Comparison of ENCODE assay signal across 8 cellular contexts in the genomic region with DNA sequence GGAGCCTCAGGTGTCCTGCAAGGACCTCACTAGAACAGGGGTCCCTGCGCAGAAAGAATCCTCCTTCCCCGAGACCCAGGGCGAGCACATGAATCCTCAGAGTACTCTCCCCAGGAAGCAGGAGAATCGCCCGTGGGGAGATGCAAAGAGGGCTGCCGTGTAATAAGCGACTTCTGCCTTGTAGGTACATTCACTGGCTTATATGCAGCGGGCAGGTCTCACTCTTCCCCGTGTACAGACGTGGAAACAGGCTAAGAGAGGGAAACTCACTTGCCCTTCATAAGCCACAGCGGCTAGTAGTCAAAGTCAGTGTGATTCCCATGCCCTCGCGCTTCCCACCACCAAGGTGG. TPM values are rescaled to one million over a fixed set of nuclear protein-coding genes. Genes with fewer than 3 reads are reported as not detected.
A peak's percentile ranks its signal among the peaks of the same experiment; 100 is the strongest.
DNase-seq lines count a peak whose midpoint lies in the region; ATAC-seq and TF ChIP-seq lines count a peak whose summit lies in the region.

No MANE protein-coding gene starts in this region.

- peak overlapping the region; percentile 88 for H3K4me3 Mint-ChIP-seq in CD8-positive, alpha-beta T cell
- peak overlapping the region; percentile 82 for H3K4me3 Mint-ChIP-seq in activated naive CD4-positive, alpha-beta T cell treated with anti-CD3 and anti-CD28 coated beads, Interleukin-2, amount 50 U/mL, for 24 hours

- no peaks in the 10 kb centered on the region for H3K9me3 ChIP-seq in CD8-positive, alpha-beta T cell (ENCODE audit: low read length)
- H3K9me3 ChIP-seq in thoracic aorta = no peaks in the 10 kb centered on the region

- no peaks in the 10 kb centered on the region for H3K9me3 Mint-ChIP-seq in CD8-positive, alpha-beta T cell
- H3K9me3 Mint-ChIP-seq in activated naive CD4-positive, alpha-beta T cell treated with anti-CD3 and anti-CD28 coated beads, Interleukin-2, amount 50 U/mL, for 24 hours = no peaks in the 10 kb centered on the region

- peaks cover 23% of the 10 kb centered on the region for H3K4me1 ChIP-seq in CD8-positive, alpha-beta T cell (ENCODE audit: insufficient read depth, low read length)
- H3K4me1 ChIP-seq in thoracic aorta (ENCODE audit: control insufficient read depth in 1 of 2, low read depth in 2 of 2) = peaks cover 15 to 16% of the 10 kb centered on the region in 2 donors

- peaks cover 14% of the 10 kb centered on the region for H3K27me3 Mint-ChIP-seq in CD8-positive, alpha-beta T cell (ENCODE audit: low read depth)
- peaks cover 3% of the 10 kb centered on the region for H3K27me3 Mint-ChIP-seq in activated naive CD4-positive, alpha-beta T cell treated with anti-CD3 and anti-CD28 coated beads, Interleukin-2, amount 50 U/mL, for 24 hours

- CTCF ChIA-PET in CD8-positive, alpha-beta T cell (lab: Charles Lee) = interaction anchor here (0.7 to 2.3 kb wide), 4 partner anchors 11 to 19 kb away, joined by 3 to 19 read pairs (median 4); no protein-coding TSS in a partner anchor

- H3K4me3 ChIP-seq in CD8-positive, alpha-beta T cell (ENCODE audit: low read depth, low read length) = peak overlapping the region; percentile 47
- H3K4me3 ChIP-seq in kidney epithelial cell (ENCODE audit: low read depth, low read length) = peak overlapping the region; percentile 69
- H3K4me3 ChIP-seq in thoracic aorta = peak overlapping the region; percentile 80

- intact Hi-C loops in CD8-positive, alpha-beta T cell (cut with DNase I, micrococcal nuclease) = loop anchor here (1.0 to 10.0 kb wide), 7 partner anchors 10 to 480 kb away; partner anchors contain the start of genes PLEKHO2 (in 2 of the 2), RNU5B-1 (in 1 of the 2) and TRIP4 (in 1 of the 2)

- no peak overlapping the region for H3K27ac ChIP-seq in CD8-positive, alpha-beta T cell (ENCODE audit: low read depth, low read length)
- H3K27ac ChIP-seq in thoracic aorta = no peak overlapping the region

- TF ChIP-seq CTCF in CD8-positive, alpha-beta T cell (IDR thresholded peaks at IDR 0.05) = no peak
- TF ChIP-seq CTCF in kidney epithelial cell (IDR thresholded peaks at IDR 0.05; ENCODE audit: insufficient read depth, low read length, poor library complexity, severe bottlenecking) (no peak), thoracic aorta (IDR thresholded peaks at IDR 0.05) (no peak), GM13976 (IDR thresholded peaks at IDR 0.05; ENCODE audit: borderline replicate concordance, control extremely low read depth, extremely low read depth, insufficient read depth, missing control alignments) (no peak)

- peak; percentile 19 for ATAC-seq in CD8-positive, alpha-beta T cell
- ATAC-seq in HG02938 (IDR thresholded peaks at IDR 0.05; ENCODE audit: unreplicated experiment) (peak; percentile 4), thoracic aorta (ENCODE audit: insufficient number of reproducible peaks, low FRiP score, low read depth) (no peak)

- H3K4me1 Mint-ChIP-seq in CD8-positive, alpha-beta T cell (ENCODE audit: low read depth) = peaks cover 32% of the 10 kb centered on the region
- peaks cover 23% of the 10 kb centered on the region for H3K4me1 Mint-ChIP-seq in activated naive CD4-positive, alpha-beta T cell treated with anti-CD3 and anti-CD28 coated beads, Interleukin-2, amount 50 U/mL, for 24 hours

- no peaks in the 10 kb centered on the region for H3K27me3 ChIP-seq in CD8-positive, alpha-beta T cell (ENCODE audit: insufficient read depth, low read length)
- H3K27me3 ChIP-seq in kidney epithelial cell (ENCODE audit: control insufficient read depth, insufficient read depth, low read length) = no peaks in the 10 kb centered on the region
- H3K27me3 ChIP-seq in thoracic aorta (replicated peaks; ENCODE audit: insufficient read depth) = no peaks in the 10 kb centered on the region

- POLR2A ChIA-PET in CD8-positive, alpha-beta T cell (lab: Charles Lee) = interaction anchor here (0.5 to 1.8 kb wide), 5 partner anchors 11 to 70 kb away, joined by 3 to 5 read pairs (median 3); no protein-coding TSS in a partner anchor

- H3K36me3 ChIP-seq in CD8-positive, alpha-beta T cell (ENCODE audit: insufficient read depth, low read length) = no peaks in the 10 kb centered on the region
- H3K36me3 ChIP-seq in kidney epithelial cell (ENCODE audit: control insufficient read depth, insufficient read depth, low read length) (no peaks in the 10 kb centered on the region), thoracic aorta (no peaks in the 10 kb centered on the region)

- in situ Hi-C loops in GM13976 (cut with MboI; ENCODE audit: low sequenced_read_pairs, unreplicated experiment) = no loop called here

- H3K36me3 Mint-ChIP-seq in CD8-positive, alpha-beta T cell = no peaks in the 10 kb centered on the region
- H3K36me3 Mint-ChIP-seq in activated naive CD4-positive, alpha-beta T cell treated with anti-CD3 and anti-CD28 coated beads, Interleukin-2, amount 50 U/mL, for 24 hours = no peaks in the 10 kb centered on the region

- no peak for DNase-seq in CD8-positive, alpha-beta T cell
- DNase-seq in kidney epithelial cell (ENCODE audit: low read depth) (no peak), thoracic aorta (ENCODE audit: low spot score) (no peak), GM13976 (ENCODE audit: low spot score) (no peak), SK-N-DZ (ENCODE audit: low spot score) (no peak), iPS-NIHi7 (ENCODE audit: extremely low spot score) (no peak)

- no peak overlapping the region for H3K27ac Mint-ChIP-seq in CD8-positive, alpha-beta T cell
- no peak overlapping the region for H3K27ac Mint-ChIP-seq in activated naive CD4-positive, alpha-beta T cell treated with anti-CD3 and anti-CD28 coated beads, Interleukin-2, amount 50 U/mL, for 24 hours

RNA-seq across cellular contexts. Expression of gene PIF1, which starts 0.4 kb away (rescaled TPM):
- total RNA-seq in CD8-positive, alpha-beta T cell = under 1 TPM; 0.50 to 0.76 TPM
- total RNA-seq in kidney epithelial cell (1.9 and 2.3 TPM in 2 replicates), thoracic aorta (1 to 10 TPM; 1.1 to 9.0 TPM)
- polyA plus RNA-seq in SK-N-DZ (2014; cell fraction: cytosol; rRNA removed) = 62.6 and 88.5 TPM in 2 replicates
- polyA plus RNA-seq in SK-N-DZ (2014; cell fraction: nucleus; rRNA removed) = 274 and 284 TPM in 2 replicates

RNA-seq across cellular contexts. Expression of gene PLEKHO2, which starts 16.7 kb away (rescaled TPM):
- total RNA-seq in CD8-positive, alpha-beta T cell = 1 to 10 TPM; 7.9 to 8.2 TPM
- total RNA-seq in kidney epithelial cell (11.0 and 13.4 TPM in 2 replicates), thoracic aorta (10 to 100 TPM; 50.0 to 53.8 TPM)
- 6.7 and 8.8 TPM in 2 replicates for polyA plus RNA-seq in SK-N-DZ (2014; cell fraction: cytosol; rRNA removed)
- polyA plus RNA-seq in SK-N-DZ (2014; cell fraction: nucleus; rRNA removed) = 9.2 and 9.7 TPM in 2 replicates

RNA-seq across cellular contexts. Expression of gene RBPMS2, which starts 49.7 kb away (rescaled TPM):
- not detected for total RNA-seq in CD8-positive, alpha-beta T cell
- total RNA-seq in kidney epithelial cell = 1.4 and 1.9 TPM in 2 replicates
- 1 to 10 TPM in 1 of 2 donors, not detected in 1; 4.4 TPM for total RNA-seq in thoracic aorta
- 0.06 and 0.46 TPM in 2 replicates for polyA plus RNA-seq in SK-N-DZ (2014; cell fraction: cytosol; rRNA removed)
- 0.13 and 0.46 TPM in 2 replicates for polyA plus RNA-seq in SK-N-DZ (2014; cell fraction: nucleus; rRNA removed)
